10 cellular contexts compared by ENCODE assay signal in the genomic region with DNA sequence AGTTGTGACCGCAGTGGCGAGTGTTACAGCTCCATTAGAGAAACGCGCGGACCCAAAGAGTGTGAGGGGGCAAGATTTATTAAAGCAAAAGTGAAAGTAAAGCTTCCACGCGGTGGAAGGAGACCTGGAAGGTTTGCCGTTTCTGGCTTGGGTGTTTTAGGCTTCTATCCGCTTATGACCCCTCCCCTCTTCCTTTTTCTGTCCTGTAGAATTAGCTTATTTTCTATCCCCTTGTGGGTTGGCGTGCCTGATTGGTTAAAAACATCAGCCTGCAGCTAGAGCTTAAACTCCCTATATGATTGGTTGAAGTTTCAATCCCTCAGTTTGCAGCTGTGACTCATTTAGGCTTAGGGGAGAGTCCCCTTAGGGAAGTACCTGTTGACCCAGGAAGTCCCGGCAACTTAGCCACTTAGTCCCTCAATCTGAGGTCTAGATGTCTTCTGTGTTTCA. TPM values are rescaled to one million over a fixed set of nuclear protein-coding genes. Genes with fewer than 3 reads are reported as not detected.
DNase-seq lines count a peak whose midpoint lies in the region; ATAC-seq and TF ChIP-seq lines count a peak whose summit lies in the region.
"Had no signal": no experiment of that assay in that cellular context is flagged by ENCODE, and none has a peak within 500 bp of the region (broad histone marks: within the 10 kb centered on the region; RNA-seq: fewer than 3 reads in every experiment).

No MANE protein-coding gene starts in this region.

- DNase-seq in DMS53 (lab: John Stamatoyannopoulos, UW) (peak; percentile 46), DMS53 treated with DMSO at 0.1 percent for 48 hours (lab: John Stamatoyannopoulos, UW; ENCODE audit: unreplicated experiment) (no peak), foreskin keratinocyte (no peak), heart right ventricle (no peak)
- no peak for DNase-seq in stimulated activated CD8-positive, alpha-beta memory T cell treated with anti-CD3 and anti-CD28 coated beads, Interleukin-4, amount 100 ng/mL, for 48 hours
- DNase-seq in activated CD8-positive, alpha-beta memory T cell treated with anti-CD3 and anti-CD28 coated beads for 24 hours: no peak

- H3K36me3 ChIP-seq in heart right ventricle: no peaks in the 10 kb centered on the region

- peaks cover 0 to 22% (median 0%) of the 10 kb centered on the region in 11 donors for H3K9me3 ChIP-seq in heart right ventricle

- intact Hi-C loops in heart right ventricle (cut with DNase I): loop anchor here in 1 of 10 donors (10.0 kb wide), 1 partner anchor 835 kb away; no protein-coding TSS in a partner anchor

- 92 to 94% methylated on average over 11 of the region's 11 CpGs for WGBS in heart right ventricle, 2 donors

- no peaks in the 10 kb centered on the region for H3K27me3 ChIP-seq in foreskin keratinocyte
- no peaks in the 10 kb centered on the region for H3K27me3 ChIP-seq in heart right ventricle

- ATAC-seq in GM21576 (IDR thresholded peaks at IDR 0.05; ENCODE audit: unreplicated experiment) (peak; percentile 96), HG03520 (IDR thresholded peaks at IDR 0.05; ENCODE audit: unreplicated experiment) (peak; percentile 95), foreskin keratinocyte (peak; percentile 15), heart right ventricle (no peak)

- H3K4me3 ChIP-seq in heart right ventricle: no peak overlapping the region

- TF ChIP-seq CTCF in foreskin keratinocyte (conservative IDR thresholded peaks at IDR 0.05) (no peak), heart right ventricle (IDR thresholded peaks at IDR 0.05) (no peak)

- H3K4me1 ChIP-seq in foreskin keratinocyte: no peaks in the 10 kb centered on the region
- no peaks in the 10 kb centered on the region for H3K4me1 ChIP-seq in heart right ventricle
- H3K4me1 ChIP-seq: parathyroid adenoma had no signal

- H3K27ac ChIP-seq in foreskin keratinocyte (no peak overlapping the region), heart right ventricle (no peak overlapping the region)
- H3K27ac ChIP-seq: 22Rv1, parathyroid adenoma had no signal

RNA-seq across cellular contexts. Expression of a gene that starts 39.6 kb away (rescaled TPM):
- 21.0 and 22.5 TPM in 2 replicates for total RNA-seq in foreskin keratinocyte
- 9.3 and 11.1 TPM in 2 replicates for polyA plus RNA-seq in foreskin keratinocyte
- total RNA-seq in heart right ventricle: 10 to 100 TPM; 10.6 to 18.2 (median 13.5) TPM
- polyA plus RNA-seq in heart right ventricle: 1 to 10 TPM; 4.5 to 4.8 TPM

Comparison
In these comparisons a context has a peak if more than half of its experiments do, and no peak if none do; other contexts are left out.
1. ATAC-seq: peak in GM21576 (single experiment), HG03520 (single experiment) and foreskin keratinocyte (single experiment); none in heart right ventricle (0 of 8).